10 cellular contexts compared by ENCODE assay signal in the genomic region with DNA sequence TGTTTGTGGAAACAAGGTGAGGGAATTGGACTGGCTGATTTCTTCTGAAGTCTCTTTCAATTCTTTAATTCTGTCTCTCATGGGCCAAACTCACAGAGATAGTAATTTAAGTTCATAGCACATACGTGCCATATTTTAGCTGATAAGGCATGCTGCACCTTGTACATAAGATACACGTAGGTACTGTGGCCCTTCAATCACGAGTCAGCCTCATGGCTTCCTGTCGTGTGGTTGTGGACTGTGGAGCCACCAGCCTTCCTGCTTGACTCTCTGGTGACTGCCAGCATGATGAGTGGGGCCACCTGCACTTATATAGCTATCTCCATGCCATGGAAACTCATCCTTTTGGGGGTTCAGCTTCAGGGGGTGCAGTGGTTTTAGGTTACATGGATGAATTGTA. TPM values are rescaled to one million over a fixed set of nuclear protein-coding genes. Genes with fewer than 3 reads are reported as not detected.
DNase-seq lines count a peak whose midpoint lies in the region; ATAC-seq lines count a peak whose summit lies in the region.
"Had no signal": no experiment of that assay in that cellular context is flagged by ENCODE, and none has a peak within 500 bp of the region (broad histone marks: within the 10 kb centered on the region; RNA-seq: fewer than 3 reads in every experiment).

No MANE protein-coding gene starts in this region.

- 66% methylated on average over 4 of the region's 4 CpGs for WGBS in right cardiac atrium

- no peaks in the 10 kb centered on the region for H3K27me3 ChIP-seq in right cardiac atrium (ENCODE audit: control insufficient read depth, insufficient read depth)

- H3K27ac ChIP-seq in right cardiac atrium (ENCODE audit: low read length), result no peak overlapping the region
- H3K27ac ChIP-seq: VCaP had no signal

- H3K4me1 ChIP-seq in right cardiac atrium (ENCODE audit: control insufficient read depth, insufficient read depth, low read length), result peaks cover 2% of the 10 kb centered on the region

- peak; percentile 44 for DNase-seq in NK-92 treated with Interleukin-12 subunit alpha and Interleukin-12 subunit beta, amount 100 ng/mL, for 24 hours (lab: John Stamatoyannopoulos, UW)
- no peak for DNase-seq in NK-92 (lab: John Stamatoyannopoulos, UW; ENCODE audit: unreplicated experiment)
- DNase-seq in activated T-helper 1 cell treated with Interleukin-2 at 50 U/mL for 16 hours (ENCODE audit: low read depth), result peak; percentile 29
- peak; percentile 11 to 21 for DNase-seq in stimulated activated CD8-positive, alpha-beta memory T cell treated with anti-CD3 and anti-CD28 coated beads, Interleukin-4, amount 100 ng/mL, for 4 hours (ENCODE audit: low read depth in 2 of 2, low spot score in 1 of 2)
- no peak for DNase-seq in NOMO-1 treated with dmso at 0.1 percent for 144 hours (lab: John Stamatoyannopoulos, UW; ENCODE audit: unreplicated experiment)
- DNase-seq in right cardiac atrium, result no peak
- DNase-seq: 8988T had no signal

- intact Hi-C loops in right cardiac atrium (cut with DNase I), result no loop called here

- H3K4me3 ChIP-seq in right cardiac atrium (ENCODE audit: low read length), result no peak overlapping the region

- no peaks in the 10 kb centered on the region for H3K9me3 ChIP-seq in right cardiac atrium (ENCODE audit: control insufficient read depth, low read length)

- ATAC-seq in HG03378 (IDR thresholded peaks at IDR 0.05; ENCODE audit: unreplicated experiment) (peak; percentile 38), HG02870 (IDR thresholded peaks at IDR 0.05; ENCODE audit: unreplicated experiment) (no peak), right cardiac atrium (no peak)

RNA-seq across cellular contexts. Expression of a gene that starts 25.1 kb away (rescaled TPM):
- 10 to 100 TPM; 13.1 to 22.7 (median 14.1) TPM for total RNA-seq in right cardiac atrium
- polyA plus RNA-seq in right cardiac atrium, result 8.7 TPM

Comparison
In these comparisons a context has a peak if more than half of its experiments do, and no peak if none do; other contexts are left out.
1. DNase-seq: peak in NK-92 treated with Interleukin-12 subunit alpha and Interleukin-12 subunit beta, amount 100 ng/mL, for 24 hours (single experiment), activated T-helper 1 cell treated with Interleukin-2 at 50 U/mL for 16 hours (single experiment) and stimulated activated CD8-positive, alpha-beta memory T cell treated with anti-CD3 and anti-CD28 coated beads, Interleukin-4, amount 100 ng/mL, for 4 hours (2 of 2); none in NK-92 (single experiment), NOMO-1 treated with dmso at 0.1 percent for 144 hours (single experiment) and right cardiac atrium (0 of 3).